21 cellular contexts compared by ENCODE assay signal in genomic region chr6:167462913-167463312, GRCh38.
"Had no signal": no experiment of that assay in that cellular context is flagged by ENCODE, and none has a peak within 500 bp of the region (broad histone marks: within the 10 kb centered on the region; RNA-seq: fewer than 3 reads in every experiment).

No MANE protein-coding gene starts in this region.

- H3K9me3 Mint-ChIP-seq: effector memory CD8-positive, alpha-beta T cell; immature natural killer cell; natural killer cell; stimulated activated effector memory CD8-positive, alpha-beta T cell treated with anti-CD3 and anti-CD28 coated beads, Interleukin-12 subunit alpha, Interleukin-12 subunit beta, amount 100 ng/mL, for 72 hours; type B pancreatic cell had no signal

- H3K27me3 ChIP-seq: pancreas, testis had no signal

- H3K4me3 Mint-ChIP-seq: effector memory CD8-positive, alpha-beta T cell; immature natural killer cell; natural killer cell; stimulated activated effector memory CD8-positive, alpha-beta T cell treated with anti-CD3 and anti-CD28 coated beads, Interleukin-12 subunit alpha, Interleukin-12 subunit beta, amount 100 ng/mL, for 72 hours; type B pancreatic cell had no signal

- H3K36me3 Mint-ChIP-seq: immature natural killer cell; natural killer cell; stimulated activated effector memory CD8-positive, alpha-beta T cell treated with anti-CD3 and anti-CD28 coated beads, Interleukin-12 subunit alpha, Interleukin-12 subunit beta, amount 100 ng/mL, for 72 hours; type B pancreatic cell had no signal

- H3K4me1 ChIP-seq: lower lobe of right lung, pancreas, sigmoid colon, testis, tibial artery had no signal

- H3K27ac ChIP-seq: lower lobe of right lung, pancreas, sigmoid colon, stomach, testis, tibial artery had no signal

- H3K9me3 ChIP-seq: lower lobe of right lung, pancreas, sigmoid colon, stomach, testis, tibial artery had no signal

- DNase-seq: cortex of kidney; effector memory CD8-positive, alpha-beta T cell; hypothalamus; immature natural killer cell; islet precursor cell; kidney glomerular epithelial cell; left colon; left ventricle myocardium superior; lower lobe of right lung; natural killer cell; pancreas; retina; sigmoid colon; stimulated activated CD4-positive, alpha-beta T cell treated with anti-CD3 and anti-CD28 coated beads, Interleukin-2, amount 100 ng/mL, for 24 hours; stimulated activated CD4-positive, alpha-beta T cell treated with anti-CD3 and anti-CD28 coated beads, Interleukin-4, amount 100 ng/mL, for 24 hours; stimulated activated naive CD4-positive, alpha-beta T cell treated with Interleukin-2 at 50 U/mL for 16 hours; stomach; testis; tibial artery had no signal

- H3K4me3 ChIP-seq: lower lobe of right lung, pancreas, sigmoid colon, stomach, testis, tibial artery had no signal

- ATAC-seq: effector memory CD8-positive, alpha-beta T cell; left colon; left ventricle myocardium superior; lower lobe of right lung; natural killer cell; pancreas; stimulated activated effector memory CD8-positive, alpha-beta T cell treated with anti-CD3 and anti-CD28 coated beads, Interleukin-12 subunit alpha, Interleukin-12 subunit beta, amount 100 ng/mL, for 72 hours had no signal

- H3K36me3 ChIP-seq: lower lobe of right lung, pancreas, sigmoid colon, stomach, tibial artery had no signal

- H3K4me1 Mint-ChIP-seq: immature natural killer cell; natural killer cell; stimulated activated effector memory CD8-positive, alpha-beta T cell treated with anti-CD3 and anti-CD28 coated beads, Interleukin-12 subunit alpha, Interleukin-12 subunit beta, amount 100 ng/mL, for 72 hours had no signal

- H3K27ac Mint-ChIP-seq: effector memory CD8-positive, alpha-beta T cell; immature natural killer cell; natural killer cell; stimulated activated effector memory CD8-positive, alpha-beta T cell treated with anti-CD3 and anti-CD28 coated beads, Interleukin-12 subunit alpha, Interleukin-12 subunit beta, amount 100 ng/mL, for 72 hours; type B pancreatic cell had no signal
